Comparison of ENCODE assay signal across 1 cellular context in the genomic region with DNA sequence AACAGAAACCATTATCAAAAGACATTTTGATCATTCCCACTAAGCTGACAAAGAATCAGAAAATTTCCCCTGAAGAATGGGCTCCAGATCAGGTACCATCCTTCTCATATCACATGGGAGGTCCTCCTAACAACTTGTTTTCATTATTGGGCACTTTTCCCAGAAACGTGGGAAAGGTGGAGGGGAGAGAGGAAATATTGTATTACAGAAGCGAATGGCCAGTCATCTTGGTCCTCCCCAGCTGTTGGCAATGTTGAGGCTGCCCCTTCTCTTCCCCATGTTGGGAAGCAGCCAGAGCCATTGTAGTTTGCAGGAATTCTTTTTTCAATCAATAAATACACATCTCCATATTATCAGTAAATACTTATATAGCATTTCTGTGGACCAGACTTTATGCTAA.
TF ChIP-seq lines count a peak whose summit lies in the region.

No MANE protein-coding gene starts in this region.

TF ChIP-seq in GM23338, 12 proteins besides CTCF, POLR2A, EP300 and RAD21 (continued from another document):
- TF ChIP-seq, protein P1, sequence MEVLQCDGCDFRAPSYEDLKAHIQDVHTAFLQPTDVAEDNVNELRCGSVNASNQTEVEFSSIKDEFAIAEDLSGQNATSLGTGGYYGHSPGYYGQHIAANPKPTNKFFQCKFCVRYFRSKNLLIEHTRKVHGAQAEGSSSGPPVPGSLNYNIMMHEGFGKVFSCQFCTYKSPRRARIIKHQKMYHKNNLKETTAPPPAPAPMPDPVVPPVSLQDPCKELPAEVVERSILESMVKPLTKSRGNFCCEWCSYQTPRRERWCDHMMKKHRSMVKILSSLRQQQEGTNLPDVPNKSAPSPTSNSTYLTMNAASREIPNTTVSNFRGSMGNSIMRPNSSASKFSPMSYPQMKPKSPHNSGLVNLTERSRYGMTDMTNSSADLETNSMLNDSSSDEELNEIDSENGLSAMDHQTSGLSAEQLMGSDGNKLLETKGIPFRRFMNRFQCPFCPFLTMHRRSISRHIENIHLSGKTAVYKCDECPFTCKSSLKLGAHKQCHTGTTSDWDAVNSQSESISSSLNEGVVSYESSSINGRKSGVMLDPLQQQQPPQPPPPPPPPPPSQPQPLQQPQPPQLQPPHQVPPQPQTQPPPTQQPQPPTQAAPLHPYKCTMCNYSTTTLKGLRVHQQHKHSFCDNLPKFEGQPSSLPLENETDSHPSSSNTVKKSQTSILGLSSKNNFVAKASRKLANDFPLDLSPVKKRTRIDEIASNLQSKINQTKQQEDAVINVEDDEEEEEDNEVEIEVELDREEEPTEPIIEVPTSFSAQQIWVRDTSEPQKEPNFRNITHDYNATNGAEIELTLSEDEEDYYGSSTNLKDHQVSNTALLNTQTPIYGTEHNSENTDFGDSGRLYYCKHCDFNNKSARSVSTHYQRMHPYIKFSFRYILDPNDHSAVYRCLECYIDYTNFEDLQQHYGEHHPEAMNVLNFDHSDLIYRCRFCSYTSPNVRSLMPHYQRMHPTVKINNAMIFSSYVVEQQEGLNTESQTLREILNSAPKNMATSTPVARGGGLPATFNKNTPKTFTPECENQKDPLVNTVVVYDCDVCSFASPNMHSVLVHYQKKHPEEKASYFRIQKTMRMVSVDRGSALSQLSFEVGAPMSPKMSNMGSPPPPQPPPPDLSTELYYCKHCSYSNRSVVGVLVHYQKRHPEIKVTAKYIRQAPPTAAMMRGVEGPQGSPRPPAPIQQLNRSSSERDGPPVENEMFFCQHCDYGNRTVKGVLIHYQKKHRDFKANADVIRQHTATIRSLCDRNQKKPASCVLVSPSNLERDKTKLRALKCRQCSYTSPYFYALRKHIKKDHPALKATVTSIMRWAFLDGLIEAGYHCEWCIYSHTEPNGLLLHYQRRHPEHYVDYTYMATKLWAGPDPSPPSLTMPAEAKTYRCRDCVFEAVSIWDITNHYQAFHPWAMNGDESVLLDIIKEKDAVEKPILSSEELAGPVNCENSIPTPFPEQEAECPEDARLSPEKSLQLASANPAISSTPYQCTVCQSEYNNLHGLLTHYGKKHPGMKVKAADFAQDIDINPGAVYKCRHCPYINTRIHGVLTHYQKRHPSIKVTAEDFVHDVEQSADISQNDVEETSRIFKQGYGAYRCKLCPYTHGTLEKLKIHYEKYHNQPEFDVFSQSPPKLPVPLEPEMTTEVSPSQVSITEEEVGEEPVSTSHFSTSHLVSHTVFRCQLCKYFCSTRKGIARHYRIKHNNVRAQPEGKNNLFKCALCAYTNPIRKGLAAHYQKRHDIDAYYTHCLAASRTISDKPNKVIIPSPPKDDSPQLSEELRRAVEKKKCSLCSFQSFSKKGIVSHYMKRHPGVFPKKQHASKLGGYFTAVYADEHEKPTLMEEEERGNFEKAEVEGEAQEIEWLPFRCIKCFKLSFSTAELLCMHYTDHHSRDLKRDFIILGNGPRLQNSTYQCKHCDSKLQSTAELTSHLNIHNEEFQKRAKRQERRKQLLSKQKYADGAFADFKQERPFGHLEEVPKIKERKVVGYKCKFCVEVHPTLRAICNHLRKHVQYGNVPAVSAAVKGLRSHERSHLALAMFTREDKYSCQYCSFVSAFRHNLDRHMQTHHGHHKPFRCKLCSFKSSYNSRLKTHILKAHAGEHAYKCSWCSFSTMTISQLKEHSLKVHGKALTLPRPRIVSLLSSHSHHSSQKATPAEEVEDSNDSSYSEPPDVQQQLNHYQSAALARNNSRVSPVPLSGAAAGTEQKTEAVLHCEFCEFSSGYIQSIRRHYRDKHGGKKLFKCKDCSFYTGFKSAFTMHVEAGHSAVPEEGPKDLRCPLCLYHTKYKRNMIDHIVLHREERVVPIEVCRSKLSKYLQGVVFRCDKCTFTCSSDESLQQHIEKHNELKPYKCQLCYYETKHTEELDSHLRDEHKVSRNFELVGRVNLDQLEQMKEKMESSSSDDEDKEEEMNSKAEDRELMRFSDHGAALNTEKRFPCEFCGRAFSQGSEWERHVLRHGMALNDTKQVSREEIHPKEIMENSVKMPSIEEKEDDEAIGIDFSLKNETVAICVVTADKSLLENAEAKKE (CRISPR knock-in tag; IDR thresholded peaks at IDR 0.05), result no peak
- TF ChIP-seq EZH2phosphoT487 (IDR thresholded peaks at IDR 0.05; ENCODE audit: unreplicated experiment) (no peak), STAT1 (IDR thresholded peaks at IDR 0.05; ENCODE audit: unreplicated experiment) (no peak)
